Comparison of ENCODE assay signal across 18 cellular contexts in genomic region chr12:126404293-126404851, GRCh38.
DNase-seq lines count a peak whose midpoint lies in the region; ATAC-seq, FAIRE-seq and TF ChIP-seq lines count a peak whose summit lies in the region.
"Had no signal": no experiment of that assay in that cellular context is flagged by ENCODE, and none has a peak within 500 bp of the region (broad histone marks: within the 10 kb centered on the region; RNA-seq: fewer than 3 reads in every experiment).

No MANE protein-coding gene starts in this region.

- CTCF ChIA-PET in PC-3 (lab: Charles Lee) = no interaction called here

- H3K4me1 ChIP-seq in PC-3 (ENCODE audit: insufficient read depth, low read length) = peaks cover 11% of the 10 kb centered on the region

- peak; percentile 35 for DNase-seq in HS-5 (ENCODE audit: low read depth)
- peak; percentile 74 for DNase-seq in PC-3
- DNase-seq in epithelial cell of esophagus (ENCODE audit: low read depth) = peak; percentile 4
- DNase-seq in urothelium cell line (ENCODE audit: low spot score) = peak; percentile 31
- DNase-seq in activated naive CD4-positive, alpha-beta T cell treated with anti-CD3 and anti-CD28 coated beads, Interleukin-2, amount 50 U/mL, for 72 hours (ENCODE audit: low spot score in 2 of 2) = no peak
- no peak for DNase-seq in left cardiac atrium
- DNase-seq: C1 segment of cervical spinal cord; CD8-positive, alpha-beta memory T cell; DMS79; H7; HFFc6; MM.1S; NCI-H1105; NCI-H1694; NCI-H510A treated with DMSO at 0.1 percent for 48 hours had no signal

- H3K4me3 ChIP-seq in PC-3 (ENCODE audit: low read length) = no peak overlapping the region
- H3K4me3 ChIP-seq in epithelial cell of esophagus (ENCODE audit: low read length) = no peak overlapping the region

- H3K27ac ChIP-seq in PC-3 (ENCODE audit: low read length) = peak overlapping the region; percentile 77

- peaks cover 0 to 6% of the 10 kb centered on the region in 2 donors for H3K36me3 Mint-ChIP-seq in activated naive CD4-positive, alpha-beta T cell treated with anti-CD3 and anti-CD28 coated beads, Interleukin-2, amount 50 U/mL, for 72 hours
- H3K36me3 Mint-ChIP-seq: CD8-positive, alpha-beta memory T cell had no signal

- FAIRE-seq in urothelium cell line (lab: Jason Lieb, UNC) = peak; percentile 13
- FAIRE-seq: D721Med had no signal

- POLR2A ChIA-PET in PC-3 (lab: Charles Lee; ENCODE audit: unreplicated experiment) = no interaction called here

- no peaks in the 10 kb centered on the region for H3K36me3 ChIP-seq in PC-3 (ENCODE audit: low read depth, low read length)

- no peaks in the 10 kb centered on the region for H3K9me2 ChIP-seq in PC-3 (replicated peaks; ENCODE audit: low read length)

- no peaks in the 10 kb centered on the region for H3K79me2 ChIP-seq in PC-3 (ENCODE audit: low read length)

- H3K9me3 ChIP-seq in PC-3 (ENCODE audit: low read length) = no peaks in the 10 kb centered on the region

- no peaks in the 10 kb centered on the region for H4K20me1 ChIP-seq in PC-3 (ENCODE audit: low read length)

- H3K4me2 ChIP-seq in PC-3 (ENCODE audit: low read length) = 0 out of 2 replicates have a peak overlapping the region, but pooled peaks have one; percentile 12

- H3F3A ChIP-seq in PC-3 (ENCODE audit: low read length, unreplicated experiment) = no peaks in the 10 kb centered on the region

- H2AFZ ChIP-seq in PC-3 (ENCODE audit: low read length) = no peak overlapping the region

- ATAC-seq in PC-3 (no peak), GM18907 (IDR thresholded peaks at IDR 0.05; ENCODE audit: unreplicated experiment) (no peak), left cardiac atrium (no peak)
- no peak for ATAC-seq in activated naive CD4-positive, alpha-beta T cell treated with anti-CD3 and anti-CD28 coated beads, Interleukin-2, amount 50 U/mL, for 72 hours
- ATAC-seq: Right ventricle myocardium inferior had no signal

- no peak overlapping the region for H3K27ac Mint-ChIP-seq in activated naive CD4-positive, alpha-beta T cell treated with anti-CD3 and anti-CD28 coated beads, Interleukin-2, amount 50 U/mL, for 72 hours
- H3K27ac Mint-ChIP-seq: CD8-positive, alpha-beta memory T cell; HFFc6 had no signal

- TF ChIP-seq CTCF in PC-3 (conservative IDR thresholded peaks at IDR 0.05; ENCODE audit: low read depth, low read length) (no peak), epithelial cell of esophagus (IDR thresholded peaks at IDR 0.05; ENCODE audit: insufficient read depth, low read depth, low read length, missing control alignments) (no peak)

- no peaks in the 10 kb centered on the region for H3K27me3 ChIP-seq in PC-3 (ENCODE audit: low read length)

- BruUV-seq in PC-3 (replicated peaks; lab: Mats Ljungman, UMichigan) = no TSS peak

- peaks cover 0 to 6% of the 10 kb centered on the region in 2 donors for H3K9me3 Mint-ChIP-seq in activated naive CD4-positive, alpha-beta T cell treated with anti-CD3 and anti-CD28 coated beads, Interleukin-2, amount 50 U/mL, for 72 hours

- peak overlapping the region; percentile 31; the same call in 1 of the 2 replicates for H3K9ac ChIP-seq in PC-3 (ENCODE audit: low read length)

- intact Hi-C loops in PC-3 (cut with micrococcal nuclease) = no loop called here
- intact Hi-C loops in left cardiac atrium (cut with DNase I) = no loop called here

Comparison
In these comparisons a context has a peak if more than half of its experiments do, and no peak if none do; other contexts are left out.
1. DNase-seq: peak in HS-5 (single experiment), PC-3 (single experiment), epithelial cell of esophagus (single experiment) and urothelium cell line (single experiment); none in activated naive CD4-positive, alpha-beta T cell treated with anti-CD3 and anti-CD28 coated beads, Interleukin-2, amount 50 U/mL, for 72 hours (0 of 2) and left cardiac atrium (single experiment).